ENCODE assay signal across 20 cellular contexts in the genomic region with DNA sequence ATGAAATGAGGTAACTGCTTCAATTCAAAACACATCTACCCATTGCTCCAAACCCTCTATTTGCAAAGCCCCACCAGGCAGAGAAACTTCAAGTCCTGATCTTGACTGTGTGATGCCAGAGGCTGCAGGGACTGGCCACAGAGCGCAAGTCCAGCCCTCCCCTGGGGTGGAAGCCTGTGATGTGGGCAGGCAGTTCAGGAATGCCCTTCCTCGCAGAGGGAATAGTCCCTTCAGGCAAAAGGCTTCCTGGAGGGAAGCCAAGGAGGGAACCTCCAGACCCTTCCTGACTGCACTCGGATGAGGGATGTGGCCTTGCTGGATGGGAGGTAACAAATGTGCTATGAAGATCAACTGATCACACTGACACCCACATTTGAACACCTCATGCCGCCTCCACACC.
DNase-seq lines count a peak whose midpoint lies in the region; ATAC-seq and TF ChIP-seq lines count a peak whose summit lies in the region.
"Had no signal": no experiment of that assay in that cellular context is flagged by ENCODE, and none has a peak within 500 bp of the region (broad histone marks: within the 10 kb centered on the region; RNA-seq: fewer than 3 reads in every experiment).

No MANE protein-coding gene starts in this region.

- peaks cover 3% of the 10 kb centered on the region for H3K36me3 Mint-ChIP-seq in nephron (ENCODE audit: low read depth)
- no peaks in the 10 kb centered on the region for H3K36me3 Mint-ChIP-seq in activated CD4-positive, alpha-beta T cell treated with anti-CD3 and anti-CD28 coated beads, Interleukin-2, amount 10 ng/mL, durations not matched to agents 24 days and 14 days (ENCODE audit: low read depth)
- H3K36me3 Mint-ChIP-seq in activated naive CD8-positive, alpha-beta T cell treated with anti-CD3 and anti-CD28 coated beads, Interleukin-2, amount 50 U/mL, for 24 hours (ENCODE audit: low read depth), result no peaks in the 10 kb centered on the region
- H3K36me3 Mint-ChIP-seq: CD4-positive, CD25-positive, alpha-beta regulatory T cell; IgD-negative memory B cell had no signal

- H3K4me3 Mint-ChIP-seq in nephron, result no peak overlapping the region
- no peak overlapping the region for H3K4me3 Mint-ChIP-seq in activated CD4-positive, alpha-beta T cell treated with anti-CD3 and anti-CD28 coated beads, Interleukin-2, amount 10 ng/mL, durations not matched to agents 24 days and 14 days
- H3K4me3 Mint-ChIP-seq in activated naive CD8-positive, alpha-beta T cell treated with anti-CD3 and anti-CD28 coated beads, Interleukin-2, amount 50 U/mL, for 24 hours, result no peak overlapping the region
- H3K4me3 Mint-ChIP-seq: CD4-positive, CD25-positive, alpha-beta regulatory T cell; H9; IgD-negative memory B cell had no signal

- peaks cover 3% of the 10 kb centered on the region for H3K27me3 Mint-ChIP-seq in nephron (ENCODE audit: low read depth)
- H3K27me3 Mint-ChIP-seq in activated CD4-positive, alpha-beta T cell treated with anti-CD3 and anti-CD28 coated beads, Interleukin-2, amount 10 ng/mL, durations not matched to agents 24 days and 14 days, result peaks cover 2% of the 10 kb centered on the region
- peaks cover 1% of the 10 kb centered on the region for H3K27me3 Mint-ChIP-seq in activated naive CD8-positive, alpha-beta T cell treated with anti-CD3 and anti-CD28 coated beads, Interleukin-2, amount 50 U/mL, for 24 hours

- intact Hi-C loops in activated CD4-positive, alpha-beta T cell treated with anti-CD3 and anti-CD28 coated beads, Interleukin-2, amount 10 ng/mL, durations not matched to agents 24 days and 14 days (cut with micrococcal nuclease), result no loop called here

- H3K9me3 Mint-ChIP-seq in nephron, result no peaks in the 10 kb centered on the region
- no peaks in the 10 kb centered on the region for H3K9me3 Mint-ChIP-seq in activated CD4-positive, alpha-beta T cell treated with anti-CD3 and anti-CD28 coated beads, Interleukin-2, amount 10 ng/mL, durations not matched to agents 24 days and 14 days
- H3K9me3 Mint-ChIP-seq in activated naive CD8-positive, alpha-beta T cell treated with anti-CD3 and anti-CD28 coated beads, Interleukin-2, amount 50 U/mL, for 24 hours, result no peaks in the 10 kb centered on the region
- H3K9me3 Mint-ChIP-seq: H9 had no signal

- peak overlapping the region in 2 of 3 experiments; percentile 17 to 88 for H3K27ac Mint-ChIP-seq in nephron
- no peak overlapping the region for H3K27ac Mint-ChIP-seq in activated CD4-positive, alpha-beta T cell treated with anti-CD3 and anti-CD28 coated beads, Interleukin-2, amount 10 ng/mL, durations not matched to agents 24 days and 14 days
- H3K27ac Mint-ChIP-seq in activated naive CD8-positive, alpha-beta T cell treated with anti-CD3 and anti-CD28 coated beads, Interleukin-2, amount 50 U/mL, for 24 hours, result no peak overlapping the region
- H3K27ac Mint-ChIP-seq: CD4-positive, CD25-positive, alpha-beta regulatory T cell; IgD-negative memory B cell had no signal

- TF ChIP-seq CTCF in nephron (IDR thresholded peaks at IDR 0.05; ENCODE audit: unreplicated experiment in 3 of 3), result no peak

- peak; percentile 32 for DNase-seq in EL
- peak; percentile 38 for DNase-seq in M059J (ENCODE audit: low read depth)
- DNase-seq in SW480 (ENCODE audit: low spot score), result peak; percentile 79
- DNase-seq in activated CD4-positive, alpha-beta T cell treated with anti-CD3 and anti-CD28 coated beads, Interleukin-2, amount 10 ng/mL, durations not matched to agents 24 days and 14 days, result no peak
- DNase-seq in NOMO-1 (lab: John Stamatoyannopoulos, UW; ENCODE audit: unreplicated experiment in 2 of 2), result no peak
- no peak for DNase-seq in activated naive CD8-positive, alpha-beta T cell treated with anti-CD3 and anti-CD28 coated beads, Interleukin-2, amount 50 U/mL, for 24 hours
- no peak for DNase-seq in stimulated activated CD4-positive, alpha-beta T cell treated with anti-CD3 and anti-CD28 coated beads, Interleukin-2, amount 100 ng/mL, for 24 hours
- DNase-seq: CD4-positive, CD25-positive, alpha-beta regulatory T cell; COR-L47; DMS79; H9; NCI-H1417 treated with DMSO at 0.1 percent for 48 hours; NCI-H187; NCI-H2107; NCI-H510A; NCI-H748 treated with DMSO at 0.1 percent for 48 hours; NK-92 treated with Interleukin-12 subunit alpha and Interleukin-12 subunit beta, amount 100 ng/mL, for 24 hours; Peyer's patch had no signal

- ATAC-seq in activated naive CD8-positive, alpha-beta T cell treated with anti-CD3 and anti-CD28 coated beads, Interleukin-2, amount 50 U/mL, for 24 hours, result no peak

- peaks cover 37% of the 10 kb centered on the region for H3K4me1 Mint-ChIP-seq in nephron
- no peaks in the 10 kb centered on the region for H3K4me1 Mint-ChIP-seq in activated CD4-positive, alpha-beta T cell treated with anti-CD3 and anti-CD28 coated beads, Interleukin-2, amount 10 ng/mL, durations not matched to agents 24 days and 14 days
- no peaks in the 10 kb centered on the region for H3K4me1 Mint-ChIP-seq in activated naive CD8-positive, alpha-beta T cell treated with anti-CD3 and anti-CD28 coated beads, Interleukin-2, amount 50 U/mL, for 24 hours
- H3K4me1 Mint-ChIP-seq: CD4-positive, CD25-positive, alpha-beta regulatory T cell; IgD-negative memory B cell had no signal

Comparison
In these comparisons a context has a peak if more than half of its experiments do, and no peak if none do; other contexts are left out.
1. DNase-seq: peak in EL (single experiment), M059J (single experiment) and SW480 (single experiment); none in activated CD4-positive, alpha-beta T cell treated with anti-CD3 and anti-CD28 coated beads, Interleukin-2, amount 10 ng/mL, durations not matched to agents 24 days and 14 days (single experiment), NOMO-1 (0 of 2), activated naive CD8-positive, alpha-beta T cell treated with anti-CD3 and anti-CD28 coated beads, Interleukin-2, amount 50 U/mL, for 24 hours (single experiment) and stimulated activated CD4-positive, alpha-beta T cell treated with anti-CD3 and anti-CD28 coated beads, Interleukin-2, amount 100 ng/mL, for 24 hours (0 of 2).
2. H3K27ac Mint-ChIP-seq: peak in nephron (2 of 3); none in activated CD4-positive, alpha-beta T cell treated with anti-CD3 and anti-CD28 coated beads, Interleukin-2, amount 10 ng/mL, durations not matched to agents 24 days and 14 days (single experiment) and activated naive CD8-positive, alpha-beta T cell treated with anti-CD3 and anti-CD28 coated beads, Interleukin-2, amount 50 U/mL, for 24 hours (single experiment).